In the genomic region with DNA sequence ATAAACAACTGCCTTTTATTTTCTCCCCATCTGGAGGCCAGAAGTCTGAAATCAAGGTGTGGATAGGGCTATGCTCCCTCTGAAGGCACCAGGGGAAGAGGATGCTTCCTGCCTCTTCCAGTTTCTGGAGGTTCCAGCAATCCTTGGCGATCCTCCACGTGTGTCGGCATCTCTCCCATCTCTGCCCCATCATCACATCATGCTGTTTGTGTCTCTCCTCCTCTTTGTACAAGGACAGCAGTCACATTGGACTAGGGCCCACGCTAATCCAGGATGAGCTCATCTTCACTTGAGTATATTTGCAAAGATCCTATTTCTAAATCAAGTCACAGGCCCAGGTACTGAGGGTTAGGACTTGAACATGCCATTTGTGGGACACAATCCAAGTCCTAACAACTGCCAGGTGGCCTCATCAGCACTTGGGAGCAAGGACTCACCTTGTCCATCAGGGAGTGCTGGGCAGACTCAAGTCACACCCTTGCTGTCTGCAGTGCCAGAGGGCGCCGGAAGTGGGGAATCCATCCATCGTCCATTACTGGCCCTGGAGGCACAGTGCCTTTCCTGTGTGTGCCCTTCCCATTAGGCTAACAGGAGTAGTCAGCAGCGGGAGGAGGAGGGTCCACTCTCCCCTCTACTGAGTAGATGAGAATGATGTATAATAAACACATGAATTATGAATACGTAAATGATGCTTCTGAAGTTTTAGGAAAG, we compare ENCODE assay signal across 18 cellular contexts.
DNase-seq lines count a peak whose midpoint lies in the region; ATAC-seq and TF ChIP-seq lines count a peak whose summit lies in the region.
"Had no signal": no experiment of that assay in that cellular context is flagged by ENCODE, and none has a peak within 500 bp of the region (broad histone marks: within the 10 kb centered on the region; RNA-seq: fewer than 3 reads in every experiment).

No MANE protein-coding gene starts in this region.

- H3K9me3 ChIP-seq in heart right ventricle = no peaks in the 10 kb centered on the region
- no peaks in the 10 kb centered on the region for H3K9me3 ChIP-seq in lower lobe of right lung

- TF ChIP-seq CTCF in heart right ventricle (IDR thresholded peaks at IDR 0.05) = no peak
- TF ChIP-seq CTCF in lower lobe of right lung (IDR thresholded peaks at IDR 0.05) = no peak

- H3K27ac ChIP-seq in heart right ventricle (no peak overlapping the region), lower lobe of right lung (no peak overlapping the region)
- H3K27ac ChIP-seq: BLaER1 treated with 17β-estradiol and CSF1 and Interleukin-3, amounts not matched to agents 10 nM and 100 nM; HL-60 had no signal

- H3K27me3 ChIP-seq in heart right ventricle (peaks cover 0 to 3% (median 0%) of the 10 kb centered on the region in 7 donors), lower lobe of right lung (ENCODE audit: low read depth) (no peaks in the 10 kb centered on the region)
- H3K27me3 ChIP-seq: BLaER1 treated with 17β-estradiol and CSF1 and Interleukin-3, amounts not matched to agents 10 nM and 100 nM had no signal

- intact Hi-C loops in cardiac septum (cut with DNase I) (no loop called here), heart right ventricle (cut with DNase I) (no loop called here), posterior vena cava (cut with DNase I) (no loop called here), lower lobe of right lung (cut with DNase I) (no loop called here)

- 74 to 78% methylated on average over 9 of the region's 9 CpGs for WGBS in heart right ventricle, 2 donors

- H3K36me3 ChIP-seq in heart right ventricle (no peaks in the 10 kb centered on the region), lower lobe of right lung (no peaks in the 10 kb centered on the region)
- H3K36me3 ChIP-seq: BLaER1 treated with 17β-estradiol and CSF1 and Interleukin-3, amounts not matched to agents 10 nM and 100 nM had no signal

- DNase-seq in cardiac septum (ENCODE audit: low spot score) (peak; percentile 61), heart right ventricle (no peak), NCI-H2196 treated with DMSO at 0.1 percent for 48 hours (lab: John Stamatoyannopoulos, UW; ENCODE audit: unreplicated experiment) (peak; percentile 55), mesenteric fat pad (ENCODE audit: low spot score) (peak; percentile 35), posterior vena cava (ENCODE audit: low spot score) (peak; percentile 48), lower lobe of right lung (no peak), cerebellar nuclear complex (lab: John Stamatoyannopoulos, UW) (no peak)
- DNase-seq: 8988T; AML-193; Calu3; CD4-positive, alpha-beta T cell; DMS 273 treated with DMSO at 0.1 percent for 48 hours; DMS79 had no signal

- H3K4me1 ChIP-seq in heart right ventricle (no peaks in the 10 kb centered on the region), lower lobe of right lung (no peaks in the 10 kb centered on the region)
- H3K4me1 ChIP-seq: BLaER1 treated with 17β-estradiol and CSF1 and Interleukin-3, amounts not matched to agents 10 nM and 100 nM had no signal

- H3K4me3 ChIP-seq in heart right ventricle (no peak overlapping the region), lower lobe of right lung (no peak overlapping the region)
- H3K4me3 ChIP-seq: BLaER1 treated with 17β-estradiol and CSF1 and Interleukin-3, amounts not matched to agents 10 nM and 100 nM; GM12878 had no signal

- no peak for ATAC-seq in heart right ventricle
- ATAC-seq in lower lobe of right lung = no peak
- no peak for ATAC-seq in activated CD4-positive, CD25-positive, alpha-beta regulatory T cell treated with anti-CD3 and anti-CD28 coated beads, Interleukin-2, amount 50 U/mL, for 24 hours
- ATAC-seq: GM12878, HCT116 had no signal

Comparison
In these comparisons a context has a peak if more than half of its experiments do, and no peak if none do; other contexts are left out.
1. DNase-seq: peak in cardiac septum (single experiment), NCI-H2196 treated with DMSO at 0.1 percent for 48 hours (single experiment), mesenteric fat pad (single experiment) and posterior vena cava (single experiment); none in heart right ventricle (0 of 2), lower lobe of right lung (single experiment) and cerebellar nuclear complex (0 of 2).